In the genomic region with DNA sequence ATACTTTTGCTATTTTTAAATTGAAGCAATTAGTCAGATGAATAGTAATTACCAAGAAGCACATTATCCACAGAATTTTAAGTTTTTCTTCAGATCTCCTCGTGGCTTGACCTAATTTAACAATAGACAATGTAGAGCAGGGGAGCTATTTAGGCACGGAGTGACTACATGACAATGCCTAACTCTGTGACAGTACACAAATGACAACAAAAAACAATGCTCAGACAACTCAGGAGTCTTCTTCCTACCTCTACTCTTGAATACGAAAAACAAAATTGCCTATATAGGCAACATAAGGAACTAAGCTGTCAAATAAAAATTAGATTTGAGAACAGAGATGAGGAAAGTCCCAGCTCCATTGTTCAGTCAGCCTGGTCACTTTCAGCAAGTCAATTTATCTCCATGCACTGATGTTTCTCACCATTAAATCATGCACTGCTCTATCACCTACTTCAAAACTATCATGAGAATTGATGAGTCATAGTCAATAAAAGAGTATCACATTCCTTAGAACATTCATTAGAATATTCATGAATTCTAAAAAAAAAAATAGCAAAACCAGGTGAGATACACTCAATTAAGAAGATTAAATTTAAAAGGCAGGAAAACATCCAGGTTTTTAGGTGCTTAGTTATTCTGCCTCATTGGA, we compare ENCODE assay signal across 1 cellular context. TPM values are rescaled to one million over a fixed set of nuclear protein-coding genes. Genes with fewer than 3 reads are reported as not detected.
"Had no signal": no experiment of that assay in that cellular context is flagged by ENCODE, and none has a peak within 500 bp of the region (broad histone marks: within the 10 kb centered on the region; RNA-seq: fewer than 3 reads in every experiment).

No MANE protein-coding gene starts in this region.

RNA-seq across cellular contexts. Expression of gene CTSV, which starts 38.7 kb away (rescaled TPM):
- total RNA-seq: T-helper 17 cell had no signal
